Comparison of ENCODE assay signal across 11 cellular contexts in the genomic region with DNA sequence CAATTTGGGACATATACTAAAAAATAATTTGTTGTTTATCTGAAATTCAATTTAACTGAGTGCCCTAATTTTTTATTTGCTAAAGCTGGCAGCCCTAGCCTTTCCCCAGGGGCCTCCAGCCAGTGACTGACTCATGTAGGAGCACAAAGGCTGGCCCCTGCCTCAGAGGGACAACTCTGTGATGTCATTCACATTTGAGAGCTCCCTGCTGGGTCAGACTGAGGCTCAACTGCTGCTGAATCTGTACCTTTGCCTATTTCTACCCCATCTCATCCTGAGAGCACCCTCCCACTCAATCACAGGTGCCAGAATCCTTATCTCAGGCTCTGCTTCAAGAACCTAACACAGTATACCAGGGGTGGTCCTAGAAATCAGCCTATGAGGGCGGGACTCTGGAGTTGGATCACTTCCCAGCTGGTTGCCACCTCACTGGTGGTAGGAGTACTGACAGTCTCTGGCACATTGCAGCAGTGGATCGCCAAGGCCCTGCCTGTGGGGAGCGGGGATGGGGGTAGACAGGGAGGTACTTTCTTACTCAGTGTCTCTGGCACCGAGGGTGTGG. TPM values are rescaled to one million over a fixed set of nuclear protein-coding genes. Genes with fewer than 3 reads are reported as not detected.
A peak's percentile ranks its signal among the peaks of the same experiment; 100 is the strongest.
DNase-seq lines count a peak whose midpoint lies in the region; ATAC-seq, FAIRE-seq and TF ChIP-seq lines count a peak whose summit lies in the region.
"Had no signal": no experiment of that assay in that cellular context is flagged by ENCODE, and none has a peak within 500 bp of the region (broad histone marks: within the 10 kb centered on the region; RNA-seq: fewer than 3 reads in every experiment).

No MANE protein-coding gene starts in this region.

- no peak overlapping the region for H2AK5ac ChIP-seq in H9 (ENCODE audit: insufficient read length, low read length)

- no peak overlapping the region for H3K27ac ChIP-seq in H9 (ENCODE audit: insufficient read length, low read depth, low read length)
- H3K27ac ChIP-seq: cardiac muscle cell had no signal

- H3K23ac ChIP-seq in H9 (ENCODE audit: insufficient read length, low read depth, low read length): no peak overlapping the region

- H4K8ac ChIP-seq in H9 (replicated peaks; ENCODE audit: insufficient read length, low read depth, low read length): no peak overlapping the region

- no peaks in the 10 kb centered on the region for H4K20me1 ChIP-seq in H9 (ENCODE audit: control insufficient read depth, insufficient read depth, insufficient read length)

- H2AFZ ChIP-seq in H9 (ENCODE audit: low read length): no peak overlapping the region

- H2BK120ac ChIP-seq in H9 (ENCODE audit: low read depth, low read length, poor library complexity, severe bottlenecking): no peak overlapping the region

- peak overlapping the region in 1 of 3 experiments; percentile 57; a peak in 2 of 7 replicates for H3K27ac Mint-ChIP-seq in H9
- H3K27ac Mint-ChIP-seq: activated CD4-positive, alpha-beta memory T cell treated with anti-CD3 and anti-CD28 coated beads, Interleukin-2, amount 10 ng/mL, durations not matched to agents 7 days and 5 days had no signal

- DNase-seq in H9 (peak; percentile 27), NCI-H446 (lab: John Stamatoyannopoulos, UW) (peak; percentile 39 to 67), epithelial cell of esophagus (ENCODE audit: low read depth) (peak; percentile 26), putamen (ENCODE audit: low spot score) (peak; percentile 17), HTR-8/SVneo (ENCODE audit: insufficient read length, low spot score) (no peak), sciatic nerve (ENCODE audit: low spot score) (no peak)
- DNase-seq in stimulated activated naive CD8-positive, alpha-beta T cell treated with anti-CD3 and anti-CD28 coated beads, Interleukin-15, Interleukin-2, amounts not matched to agents 100 U/mL and 50 U/mL, for 24 hours: no peak
- DNase-seq: activated CD4-positive, alpha-beta memory T cell treated with anti-CD3 and anti-CD28 coated beads, Interleukin-2, amount 10 ng/mL, durations not matched to agents 7 days and 5 days; GDM1; NCI-H2081 had no signal

- FAIRE-seq in HTR-8/SVneo (lab: Jason Lieb, UNC): no peak

- peaks cover 14 to 18% of the 10 kb centered on the region in 2 experiments for H3K4me1 Mint-ChIP-seq in H9
- H3K4me1 Mint-ChIP-seq: activated CD4-positive, alpha-beta memory T cell treated with anti-CD3 and anti-CD28 coated beads, Interleukin-2, amount 10 ng/mL, durations not matched to agents 7 days and 5 days had no signal

- no peak for ATAC-seq in stimulated activated naive CD8-positive, alpha-beta T cell treated with anti-CD3 and anti-CD28 coated beads, Interleukin-15, Interleukin-2, amounts not matched to agents 100 U/mL and 50 U/mL, for 24 hours
- no peak for ATAC-seq in sciatic nerve

- no peak overlapping the region for H2BK20ac ChIP-seq in H9 (ENCODE audit: low read depth, low read length, poor library complexity, severe bottlenecking)

- H2BK15ac ChIP-seq in H9 (ENCODE audit: low read depth, low read length): no peak overlapping the region

- no peak overlapping the region for H2BK5ac ChIP-seq in H9 (ENCODE audit: insufficient read length, low read length)

- no peak overlapping the region for H4K5ac ChIP-seq in H9 (ENCODE audit: insufficient read length, low read depth, low read length)

- no peak overlapping the region for H4K91ac ChIP-seq in H9 (ENCODE audit: insufficient read length, low read depth, low read length)

- TF ChIP-seq CTCF in H9 (conservative IDR thresholded peaks at IDR 0.05) (no peak), epithelial cell of esophagus (IDR thresholded peaks at IDR 0.05; ENCODE audit: insufficient read depth, low read depth, low read length, missing control alignments) (no peak)

- no peak overlapping the region for H3K4me3 Mint-ChIP-seq in H9
- H3K4me3 Mint-ChIP-seq: activated CD4-positive, alpha-beta memory T cell treated with anti-CD3 and anti-CD28 coated beads, Interleukin-2, amount 10 ng/mL, durations not matched to agents 7 days and 5 days had no signal

- WGBS in H9 (ENCODE audit: extremely low coverage, insufficient read length, low lambda C conversion rate): no CpG with 5 or more reads among the region's 4 CpGs

- H3K56ac ChIP-seq in H9 (ENCODE audit: insufficient read length, low read depth, low read length): no peak overlapping the region

- no peak overlapping the region for H2BK12ac ChIP-seq in H9 (ENCODE audit: insufficient read length, low read depth, low read length)

- intact Hi-C loops in sciatic nerve (cut with DNase I): no loop called here

- H3K4me3 ChIP-seq in epithelial cell of esophagus (ENCODE audit: low read length): no peak overlapping the region
- H3K4me3 ChIP-seq: cardiac muscle cell had no signal

- H3K27me3 Mint-ChIP-seq in H9 (ENCODE audit: low read depth): peaks cover 36% of the 10 kb centered on the region

- no peaks in the 10 kb centered on the region for H3K27me3 ChIP-seq in H9 (ENCODE audit: insufficient read depth, low read length)
- H3K27me3 ChIP-seq: cardiac muscle cell had no signal

- H3K9me3 Mint-ChIP-seq in H9: peaks cover 6 to 7% of the 10 kb centered on the region in 2 experiments; a peak in 4 of 5 replicates

- H3K79me1 ChIP-seq in H9 (ENCODE audit: insufficient read depth, low read depth, low read length, poor library complexity, severe bottlenecking): no peaks in the 10 kb centered on the region

- H3K4me2 ChIP-seq in H9 (ENCODE audit: insufficient read depth, insufficient read length, low read length): no peak overlapping the region

- H3K14ac ChIP-seq in H9 (ENCODE audit: insufficient read depth, low read length): no peak overlapping the region; the same call in 1 of the 2 replicates

- no peak overlapping the region for H3T11ph ChIP-seq in H9 (ENCODE audit: low read length)

- no peak overlapping the region for H3K4ac ChIP-seq in H9 (ENCODE audit: low read depth, low read length)

- H3K36me3 Mint-ChIP-seq in H9 (ENCODE audit: insufficient read depth in 1 of 3, low read depth in 3 of 3): peaks cover 0 to 7% (median 2%) of the 10 kb centered on the region in 3 experiments; a peak in 2 of 7 replicates

- H3K18ac ChIP-seq in H9 (ENCODE audit: insufficient read length, low read depth, low read length): no peak overlapping the region

- H3K23me2 ChIP-seq in H9 (ENCODE audit: insufficient read length, low read depth, low read length, poor library complexity, severe bottlenecking): no peaks in the 10 kb centered on the region

- no peaks in the 10 kb centered on the region for H3K4me1 ChIP-seq in H9 (ENCODE audit: insufficient read depth, low read length)

- no peaks in the 10 kb centered on the region for H3K79me2 ChIP-seq in H9 (ENCODE audit: insufficient read depth, low read length)

- H3K9me3 ChIP-seq in H9 (ENCODE audit: control insufficient read depth, low read depth, low read length): peaks cover 2% of the 10 kb centered on the region

- H3K9ac ChIP-seq in H9 (ENCODE audit: extremely low read depth, insufficient read length, low read length): no peak overlapping the region

RNA-seq across cellular contexts. Expression of gene GCK, which starts 11.6 kb away (rescaled TPM):
- total RNA-seq in H9 (2021) (0.90 and 0.98 TPM in 2 replicates), sciatic nerve (1.9 TPM)
- total RNA-seq: activated CD4-positive, alpha-beta memory T cell treated with anti-CD3 and anti-CD28 coated beads, Interleukin-2, amount 10 ng/mL, durations not matched to agents 7 days and 5 days had no signal

RNA-seq across cellular contexts. Expression of gene YKT6, which starts 23.1 kb away (rescaled TPM):
- 104 and 105 TPM in 2 replicates for total RNA-seq in H9 (2021)
- total RNA-seq in sciatic nerve: 51.2 TPM

RNA-seq across cellular contexts. Expression of gene MYL7, which starts 36.5 kb away (rescaled TPM):
- total RNA-seq in H9 (2021): 4.9 and 5.7 TPM in 2 replicates
- not detected for total RNA-seq in sciatic nerve
- total RNA-seq: activated CD4-positive, alpha-beta memory T cell treated with anti-CD3 and anti-CD28 coated beads, Interleukin-2, amount 10 ng/mL, durations not matched to agents 7 days and 5 days had no signal

RNA-seq across cellular contexts. Expression of gene POLD2, which starts 54.3 kb away (rescaled TPM):
- 126 and 131 TPM in 2 replicates for total RNA-seq in H9 (2021)
- total RNA-seq in sciatic nerve: 67.0 TPM

Comparison
In these comparisons a context has a peak if more than half of its experiments do, and no peak if none do; other contexts are left out.
1. DNase-seq: peak in H9 (single experiment), NCI-H446 (2 of 2), epithelial cell of esophagus (single experiment) and putamen (single experiment); none in stimulated activated naive CD8-positive, alpha-beta T cell treated with anti-CD3 and anti-CD28 coated beads, Interleukin-15, Interleukin-2, amounts not matched to agents 100 U/mL and 50 U/mL, for 24 hours (single experiment), HTR-8/SVneo (single experiment) and sciatic nerve (single experiment).